In the genomic region with DNA sequence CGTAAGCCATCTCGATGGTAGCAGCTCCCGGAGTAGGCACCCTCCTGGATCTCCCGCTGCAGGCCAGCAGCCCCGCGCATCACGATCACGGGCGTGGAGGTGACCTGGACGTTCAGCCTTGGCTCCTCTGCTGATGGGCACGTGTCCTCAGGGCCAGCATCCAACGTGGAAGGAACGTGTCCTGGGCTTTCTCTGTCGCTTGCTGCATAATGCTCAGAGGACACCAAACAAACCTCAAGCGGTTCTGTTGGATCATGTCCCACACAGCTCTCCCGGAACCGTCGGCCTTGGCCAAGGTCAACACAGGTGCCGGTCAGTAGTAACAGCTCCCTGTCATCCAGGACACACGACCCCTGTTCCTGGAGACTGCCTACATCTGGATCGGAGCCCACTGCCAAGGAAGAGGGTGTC, we compare ENCODE assay signal across 25 cellular contexts. TPM values are rescaled to one million over a fixed set of nuclear protein-coding genes. Genes with fewer than 3 reads are reported as not detected.
A peak's percentile ranks its signal among the peaks of the same experiment; 100 is the strongest.
DNase-seq lines count a peak whose midpoint lies in the region; ATAC-seq and TF ChIP-seq lines count a peak whose summit lies in the region.
"Had no signal": no experiment of that assay in that cellular context is flagged by ENCODE, and none has a peak within 500 bp of the region (broad histone marks: within the 10 kb centered on the region; RNA-seq: fewer than 3 reads in every experiment).

No MANE protein-coding gene starts in this region.

- H3K27ac ChIP-seq in CD4-positive, CD25-positive, alpha-beta regulatory T cell (ENCODE audit: insufficient read depth, low read length, poor library complexity, severe bottlenecking) = peak overlapping the region; percentile 89
- H3K27ac ChIP-seq in upper lobe of left lung (no peak overlapping the region), breast epithelium (no peak overlapping the region)
- H3K27ac ChIP-seq: A549, BLaER1, neural progenitor cell, SJSA1 had no signal

- H3K27me3 ChIP-seq in CD4-positive, CD25-positive, alpha-beta regulatory T cell (ENCODE audit: control insufficient read depth, insufficient read depth, low read length) = no peaks in the 10 kb centered on the region
- no peaks in the 10 kb centered on the region for H3K27me3 ChIP-seq in upper lobe of left lung
- H3K27me3 ChIP-seq in breast epithelium = no peaks in the 10 kb centered on the region
- H3K27me3 ChIP-seq: BLaER1, MG63, neural progenitor cell, SJSA1 had no signal

- no peak for ATAC-seq in CD4-positive, CD25-positive, alpha-beta regulatory T cell (ENCODE audit: low read depth in 2 of 2)
- no peak for ATAC-seq in upper lobe of left lung (ENCODE audit: low FRiP score in 2 of 2)
- ATAC-seq: A549, K562, T-cell had no signal

- H3K27me3 Mint-ChIP-seq in activated CD4-positive, alpha-beta memory T cell treated with anti-CD3 and anti-CD28 coated beads for 36 hours = no peaks in the 10 kb centered on the region
- H3K27me3 Mint-ChIP-seq in activated CD4-positive, alpha-beta memory T cell treated with anti-CD3 and anti-CD28 coated beads, Interleukin-2, amount 10 ng/mL, durations not matched to agents 7 days and 5 days = no peaks in the 10 kb centered on the region
- H3K27me3 Mint-ChIP-seq in CD4-positive, CD25-positive, alpha-beta regulatory T cell = no peaks in the 10 kb centered on the region
- no peaks in the 10 kb centered on the region for H3K27me3 Mint-ChIP-seq in activated T-helper 1 cell treated with anti-CD3 and anti-CD28 coated beads, Interleukin-12 subunit alpha, Interleukin-12 subunit beta, Interleukin-2, Interleukin-4 antibody, amounts not matched to agents 30 ng/mL and 10 ng/mL and 1 ng/mL, durations not matched to agents 14 hours and 24 hours and 36 hours (ENCODE audit: insufficient read depth)
- H3K27me3 Mint-ChIP-seq in nephron progenitor cell (ENCODE audit: low read depth, poor library complexity) = no peaks in the 10 kb centered on the region
- H3K27me3 Mint-ChIP-seq: activated CD4-positive, alpha-beta T cell treated with anti-CD3 and anti-CD28 coated beads, Interleukin-2, amount 10 ng/mL, durations not matched to agents 7 days and 5 days; progenitor cell of endocrine pancreas; T-cell had no signal

- H3K27ac Mint-ChIP-seq in activated CD4-positive, alpha-beta memory T cell treated with anti-CD3 and anti-CD28 coated beads for 36 hours = peak overlapping the region; percentile 99
- no peak overlapping the region for H3K27ac Mint-ChIP-seq in activated CD4-positive, alpha-beta memory T cell treated with anti-CD3 and anti-CD28 coated beads, Interleukin-2, amount 10 ng/mL, durations not matched to agents 7 days and 5 days
- H3K27ac Mint-ChIP-seq in CD4-positive, CD25-positive, alpha-beta regulatory T cell = peak overlapping the region; percentile 76 to 91 (median 83)
- H3K27ac Mint-ChIP-seq in activated T-helper 1 cell treated with anti-CD3 and anti-CD28 coated beads, Interleukin-12 subunit alpha, Interleukin-12 subunit beta, Interleukin-2, Interleukin-4 antibody, amounts not matched to agents 30 ng/mL and 10 ng/mL and 1 ng/mL, durations not matched to agents 14 hours and 24 hours and 36 hours = peak overlapping the region; percentile 98
- peak overlapping the region; percentile 68 for H3K27ac Mint-ChIP-seq in nephron progenitor cell
- H3K27ac Mint-ChIP-seq: activated CD4-positive, alpha-beta T cell treated with anti-CD3 and anti-CD28 coated beads, Interleukin-2, amount 10 ng/mL, durations not matched to agents 7 days and 5 days; activated naive CD4-positive, alpha-beta T cell treated with anti-CD3 and anti-CD28 coated beads for 36 hours; neural progenitor cell; progenitor cell of endocrine pancreas had no signal

- peaks cover 6% of the 10 kb centered on the region for H3K36me3 ChIP-seq in CD4-positive, CD25-positive, alpha-beta regulatory T cell (ENCODE audit: control insufficient read depth, insufficient read depth, low read length)
- H3K36me3 ChIP-seq in upper lobe of left lung = peaks cover 0 to 16% (median 5%) of the 10 kb centered on the region in 4 donors
- no peaks in the 10 kb centered on the region for H3K36me3 ChIP-seq in breast epithelium
- H3K36me3 ChIP-seq: MG63, neural progenitor cell had no signal

- H3K4me1 ChIP-seq in CD4-positive, CD25-positive, alpha-beta regulatory T cell (ENCODE audit: control insufficient read depth, insufficient read depth, low read length, poor library complexity, severe bottlenecking) = peaks cover 49% of the 10 kb centered on the region
- H3K4me1 ChIP-seq in upper lobe of left lung (no peaks in the 10 kb centered on the region), breast epithelium (no peaks in the 10 kb centered on the region)
- H3K4me1 ChIP-seq: A549, BLaER1, neural progenitor cell, SJSA1 had no signal

- peaks cover 64% of the 10 kb centered on the region for H3K4me1 Mint-ChIP-seq in activated CD4-positive, alpha-beta memory T cell treated with anti-CD3 and anti-CD28 coated beads for 36 hours (ENCODE audit: low read depth)
- peaks cover 31% of the 10 kb centered on the region for H3K4me1 Mint-ChIP-seq in activated CD4-positive, alpha-beta memory T cell treated with anti-CD3 and anti-CD28 coated beads, Interleukin-2, amount 10 ng/mL, durations not matched to agents 7 days and 5 days
- peaks cover 11 to 60% (median 24%) of the 10 kb centered on the region in 4 donors for H3K4me1 Mint-ChIP-seq in CD4-positive, CD25-positive, alpha-beta regulatory T cell
- peaks cover 54% of the 10 kb centered on the region for H3K4me1 Mint-ChIP-seq in activated T-helper 1 cell treated with anti-CD3 and anti-CD28 coated beads, Interleukin-12 subunit alpha, Interleukin-12 subunit beta, Interleukin-2, Interleukin-4 antibody, amounts not matched to agents 30 ng/mL and 10 ng/mL and 1 ng/mL, durations not matched to agents 14 hours and 24 hours and 36 hours (ENCODE audit: low read depth)
- no peaks in the 10 kb centered on the region for H3K4me1 Mint-ChIP-seq in nephron progenitor cell
- H3K4me1 Mint-ChIP-seq: neural progenitor cell had no signal

- peak overlapping the region; percentile 23 for H3K4me3 Mint-ChIP-seq in activated CD4-positive, alpha-beta memory T cell treated with anti-CD3 and anti-CD28 coated beads for 36 hours
- no peak overlapping the region for H3K4me3 Mint-ChIP-seq in activated CD4-positive, alpha-beta memory T cell treated with anti-CD3 and anti-CD28 coated beads, Interleukin-2, amount 10 ng/mL, durations not matched to agents 7 days and 5 days
- H3K4me3 Mint-ChIP-seq in CD4-positive, CD25-positive, alpha-beta regulatory T cell = peak overlapping the region in 1 of 4 donors; percentile 31
- H3K4me3 Mint-ChIP-seq in activated T-helper 1 cell treated with anti-CD3 and anti-CD28 coated beads, Interleukin-12 subunit alpha, Interleukin-12 subunit beta, Interleukin-2, Interleukin-4 antibody, amounts not matched to agents 30 ng/mL and 10 ng/mL and 1 ng/mL, durations not matched to agents 14 hours and 24 hours and 36 hours = no peak overlapping the region
- no peak overlapping the region for H3K4me3 Mint-ChIP-seq in nephron progenitor cell
- H3K4me3 Mint-ChIP-seq: activated CD4-positive, alpha-beta T cell treated with anti-CD3 and anti-CD28 coated beads, Interleukin-2, amount 10 ng/mL, durations not matched to agents 7 days and 5 days; activated naive CD4-positive, alpha-beta T cell treated with anti-CD3 and anti-CD28 coated beads for 36 hours; neural progenitor cell; T-cell had no signal

- TF ChIP-seq CTCF in nephron progenitor cell (IDR thresholded peaks at IDR 0.05) (no peak), upper lobe of left lung (IDR thresholded peaks at IDR 0.05) (no peak), breast epithelium (IDR thresholded peaks at IDR 0.05) (no peak)

- no peaks in the 10 kb centered on the region for H3K9me3 ChIP-seq in CD4-positive, CD25-positive, alpha-beta regulatory T cell (ENCODE audit: control insufficient read depth in 2 of 2, low read length in 2 of 2)
- H3K9me3 ChIP-seq in upper lobe of left lung (no peaks in the 10 kb centered on the region), breast epithelium (no peaks in the 10 kb centered on the region)
- H3K9me3 ChIP-seq: A549, BLaER1, MG63, SJSA1 had no signal

- H3K36me3 Mint-ChIP-seq in activated CD4-positive, alpha-beta memory T cell treated with anti-CD3 and anti-CD28 coated beads for 36 hours = peaks cover 66% of the 10 kb centered on the region
- peaks cover 38% of the 10 kb centered on the region for H3K36me3 Mint-ChIP-seq in activated CD4-positive, alpha-beta memory T cell treated with anti-CD3 and anti-CD28 coated beads, Interleukin-2, amount 10 ng/mL, durations not matched to agents 7 days and 5 days (ENCODE audit: low read depth)
- peaks cover 25% of the 10 kb centered on the region for H3K36me3 Mint-ChIP-seq in CD4-positive, CD25-positive, alpha-beta regulatory T cell
- peaks cover 52% of the 10 kb centered on the region for H3K36me3 Mint-ChIP-seq in activated T-helper 1 cell treated with anti-CD3 and anti-CD28 coated beads, Interleukin-12 subunit alpha, Interleukin-12 subunit beta, Interleukin-2, Interleukin-4 antibody, amounts not matched to agents 30 ng/mL and 10 ng/mL and 1 ng/mL, durations not matched to agents 14 hours and 24 hours and 36 hours (ENCODE audit: low read depth)
- H3K36me3 Mint-ChIP-seq in nephron progenitor cell (ENCODE audit: low read depth) = peaks cover 16% of the 10 kb centered on the region

- POLR2A ChIA-PET in activated CD4-positive, alpha-beta memory T cell treated with anti-CD3 and anti-CD28 coated beads for 36 hours (lab: Charles Lee) = interaction anchor here (0.6 to 1.1 kb wide), 2 partner anchors 13 kb away, joined by 3 read pairs; no protein-coding TSS in a partner anchor
- POLR2A ChIA-PET in activated CD4-positive, alpha-beta memory T cell treated with anti-CD3 and anti-CD28 coated beads, Interleukin-2, amount 10 ng/mL, durations not matched to agents 7 days and 5 days (lab: Charles Lee) = no interaction called here

- peaks cover 4% of the 10 kb centered on the region for H3K9me3 Mint-ChIP-seq in activated CD4-positive, alpha-beta memory T cell treated with anti-CD3 and anti-CD28 coated beads for 36 hours
- no peaks in the 10 kb centered on the region for H3K9me3 Mint-ChIP-seq in activated CD4-positive, alpha-beta memory T cell treated with anti-CD3 and anti-CD28 coated beads, Interleukin-2, amount 10 ng/mL, durations not matched to agents 7 days and 5 days
- H3K9me3 Mint-ChIP-seq in CD4-positive, CD25-positive, alpha-beta regulatory T cell = peaks cover 0 to 2% (median 0%) of the 10 kb centered on the region in 7 donors
- H3K9me3 Mint-ChIP-seq in activated T-helper 1 cell treated with anti-CD3 and anti-CD28 coated beads, Interleukin-12 subunit alpha, Interleukin-12 subunit beta, Interleukin-2, Interleukin-4 antibody, amounts not matched to agents 30 ng/mL and 10 ng/mL and 1 ng/mL, durations not matched to agents 14 hours and 24 hours and 36 hours = peaks cover under 1% of the 10 kb centered on the region
- H3K9me3 Mint-ChIP-seq in nephron progenitor cell = no peaks in the 10 kb centered on the region
- H3K9me3 Mint-ChIP-seq: activated CD4-positive, alpha-beta T cell treated with anti-CD3 and anti-CD28 coated beads, Interleukin-2, amount 10 ng/mL, durations not matched to agents 7 days and 5 days; activated naive CD4-positive, alpha-beta T cell treated with anti-CD3 and anti-CD28 coated beads for 36 hours; neural progenitor cell; T-cell had no signal

- CTCF ChIA-PET in activated CD4-positive, alpha-beta memory T cell treated with anti-CD3 and anti-CD28 coated beads for 36 hours (lab: Charles Lee) = no interaction called here
- CTCF ChIA-PET in activated CD4-positive, alpha-beta memory T cell treated with anti-CD3 and anti-CD28 coated beads, Interleukin-2, amount 10 ng/mL, durations not matched to agents 7 days and 5 days (lab: Charles Lee) = no interaction called here

- no peak for TF ChIP-seq POLR2A in upper lobe of left lung (IDR thresholded peaks at IDR 0.05)
- TF ChIP-seq POLR2A in breast epithelium (IDR thresholded peaks at IDR 0.05) = no peak

- no peak overlapping the region for H3K4me3 ChIP-seq in CD4-positive, CD25-positive, alpha-beta regulatory T cell (ENCODE audit: low read depth, low read length)
- H3K4me3 ChIP-seq in upper lobe of left lung (no peak overlapping the region), breast epithelium (no peak overlapping the region)
- H3K4me3 ChIP-seq: A549, BLaER1, K562, MG63, neural progenitor cell, SJSA1 had no signal

- DNase-seq in activated CD4-positive, alpha-beta memory T cell treated with anti-CD3 and anti-CD28 coated beads for 36 hours = no peak
- no peak for DNase-seq in activated CD4-positive, alpha-beta memory T cell treated with anti-CD3 and anti-CD28 coated beads, Interleukin-2, amount 10 ng/mL, durations not matched to agents 7 days and 5 days
- no peak for DNase-seq in CD4-positive, CD25-positive, alpha-beta regulatory T cell
- no peak for DNase-seq in activated T-helper 1 cell treated with anti-CD3 and anti-CD28 coated beads, Interleukin-12 subunit alpha, Interleukin-12 subunit beta, Interleukin-2, Interleukin-4 antibody, amounts not matched to agents 30 ng/mL and 10 ng/mL and 1 ng/mL, durations not matched to agents 14 hours and 24 hours and 36 hours (ENCODE audit: low spot score)
- DNase-seq in nephron progenitor cell (no peak), NCI-H2081 (lab: John Stamatoyannopoulos, UW) (no peak), upper lobe of left lung (no peak), breast epithelium (ENCODE audit: low spot score in 2 of 2) (no peak)
- DNase-seq: activated CD4-positive, alpha-beta T cell treated with anti-CD3 and anti-CD28 coated beads, Interleukin-2, amount 10 ng/mL, durations not matched to agents 7 days and 5 days; activated CD8-positive, alpha-beta memory T cell treated with anti-CD3 and anti-CD28 coated beads, Interleukin-2, amount 50 U/mL, for 4 hours; activated naive CD4-positive, alpha-beta T cell treated with anti-CD3 and anti-CD28 coated beads for 36 hours; anterior cingulate cortex; Calu3; central memory CD4-positive, alpha-beta T cell; MG63; NCI-H1436; NCI-H510A treated with DMSO at 0.1 percent for 48 hours; substantia nigra; T-cell had no signal

- no peak for TF ChIP-seq EP300 in upper lobe of left lung (IDR thresholded peaks at IDR 0.05)

- 94 to 97% methylated on average over 10 to 21 of the region's 21 CpGs for WGBS in upper lobe of left lung, 2 donors

- intact Hi-C loops in activated CD4-positive, alpha-beta memory T cell treated with anti-CD3 and anti-CD28 coated beads for 36 hours (cut with micrococcal nuclease) = loop anchor here (2.0 kb wide), 1 partner anchor 23 kb away; a partner anchor contains a TSS
- intact Hi-C loops in activated T-helper 1 cell treated with anti-CD3 and anti-CD28 coated beads, Interleukin-12 subunit alpha, Interleukin-12 subunit beta, Interleukin-2, Interleukin-4 antibody, amounts not matched to agents 30 ng/mL and 10 ng/mL and 1 ng/mL, durations not matched to agents 14 hours and 24 hours and 36 hours (cut with micrococcal nuclease) = no loop called here
- intact Hi-C loops in breast epithelium (cut with DNase I; ENCODE audit: low total_unique reads) = loop anchor here (5.0 kb wide), 2 partner anchors 506 to 691 kb away; no protein-coding TSS in a partner anchor

RNA-seq across cellular contexts. Expression of a gene that starts 23.1 kb away (rescaled TPM):
- 100 to 1,000 TPM in 1 of 2 experiments, 10 to 100 TPM in 1; 86.1 to 100 TPM for total RNA-seq in activated CD4-positive, alpha-beta memory T cell treated with anti-CD3 and anti-CD28 coated beads for 36 hours
- 10 to 100 TPM; 58.1 to 58.9 TPM for total RNA-seq in activated CD4-positive, alpha-beta memory T cell treated with anti-CD3 and anti-CD28 coated beads, Interleukin-2, amount 10 ng/mL, durations not matched to agents 7 days and 5 days
- total RNA-seq in CD4-positive, CD25-positive, alpha-beta regulatory T cell = 160 TPM
- polyA plus RNA-seq in CD4-positive, CD25-positive, alpha-beta regulatory T cell = 10 to 100 TPM; 15.9 to 38.3 (median 21.7) TPM
- 101 and 104 TPM in 2 replicates for total RNA-seq in activated T-helper 1 cell treated with anti-CD3 and anti-CD28 coated beads, Interleukin-12 subunit alpha, Interleukin-12 subunit beta, Interleukin-2, Interleukin-4 antibody, amounts not matched to agents 30 ng/mL and 10 ng/mL and 1 ng/mL, durations not matched to agents 14 hours and 24 hours and 36 hours
- total RNA-seq in upper lobe of left lung = 10 to 100 TPM in 5 of 6 donors, 1 to 10 TPM in 1; 4.3 to 18.9 (median 13.8) TPM
- total RNA-seq in breast epithelium = 1 to 10 TPM; 4.3 to 7.3 (median 6.6) TPM

RNA-seq across cellular contexts. Expression of a gene that starts 24.1 kb away (rescaled TPM):
- 100 to 1,000 TPM; 123 to 132 TPM for total RNA-seq in activated CD4-positive, alpha-beta memory T cell treated with anti-CD3 and anti-CD28 coated beads for 36 hours
- total RNA-seq in activated CD4-positive, alpha-beta memory T cell treated with anti-CD3 and anti-CD28 coated beads, Interleukin-2, amount 10 ng/mL, durations not matched to agents 7 days and 5 days = 100 to 1,000 TPM; 103 to 106 TPM
- 68.0 TPM for total RNA-seq in CD4-positive, CD25-positive, alpha-beta regulatory T cell
- polyA plus RNA-seq in CD4-positive, CD25-positive, alpha-beta regulatory T cell = 100 to 1,000 TPM in 3 of 4 donors, 10 to 100 TPM in 1; 90.5 to 150 (median 108) TPM
- total RNA-seq in activated T-helper 1 cell treated with anti-CD3 and anti-CD28 coated beads, Interleukin-12 subunit alpha, Interleukin-12 subunit beta, Interleukin-2, Interleukin-4 antibody, amounts not matched to agents 30 ng/mL and 10 ng/mL and 1 ng/mL, durations not matched to agents 14 hours and 24 hours and 36 hours = 115 and 118 TPM in 2 replicates
- total RNA-seq in upper lobe of left lung (10 to 100 TPM; 38.8 to 76.1 (median 57.7) TPM), breast epithelium (10 to 100 TPM; 39.4 to 50.9 (median 43.6) TPM)

RNA-seq across cellular contexts. Expression of a gene that starts 24.1 kb away (rescaled TPM):
- 10 to 100 TPM; 43.9 to 46.0 TPM for total RNA-seq in activated CD4-positive, alpha-beta memory T cell treated with anti-CD3 and anti-CD28 coated beads for 36 hours
- 10 to 100 TPM; 41.5 to 45.4 TPM for total RNA-seq in activated CD4-positive, alpha-beta memory T cell treated with anti-CD3 and anti-CD28 coated beads, Interleukin-2, amount 10 ng/mL, durations not matched to agents 7 days and 5 days
- total RNA-seq in CD4-positive, CD25-positive, alpha-beta regulatory T cell = 105 TPM
- 10 to 100 TPM; 50.0 to 75.7 (median 62.2) TPM for polyA plus RNA-seq in CD4-positive, CD25-positive, alpha-beta regulatory T cell
- 40.5 and 43.3 TPM in 2 replicates for total RNA-seq in activated T-helper 1 cell treated with anti-CD3 and anti-CD28 coated beads, Interleukin-12 subunit alpha, Interleukin-12 subunit beta, Interleukin-2, Interleukin-4 antibody, amounts not matched to agents 30 ng/mL and 10 ng/mL and 1 ng/mL, durations not matched to agents 14 hours and 24 hours and 36 hours
- total RNA-seq in upper lobe of left lung (10 to 100 TPM; 22.3 to 54.4 (median 25.4) TPM), breast epithelium (10 to 100 TPM; 35.7 to 54.6 (median 50.2) TPM)
